In genomic region chr1:21942969-21943640, GRCh38 we compare ENCODE assay signal across 14 cellular contexts. TPM values are rescaled to one million over a fixed set of nuclear protein-coding genes. Genes with fewer than 3 reads are reported as not detected.
DNase-seq lines count a peak whose midpoint lies in the region; ATAC-seq, FAIRE-seq and TF ChIP-seq lines count a peak whose summit lies in the region.
"Not testable (repeated sequence)": the region's sequence is repeated elsewhere in the genome, so short reads cannot be mapped to it uniquely, and the experiment has no call there.
"Had no signal": no experiment of that assay in that cellular context is flagged by ENCODE, and none has a peak within 500 bp of the region (broad histone marks: within the 10 kb centered on the region; RNA-seq: fewer than 3 reads in every experiment).

No MANE protein-coding gene starts in this region.

- peak; percentile 93 for FAIRE-seq in TTC549 (lab: Jason Lieb, UNC)

- ATAC-seq in left colon (peak; percentile 27), omental fat pad (ENCODE audit: low FRiP score) (peak; percentile 62), thoracic aorta (ENCODE audit: insufficient number of reproducible peaks, low FRiP score, low read depth) (peak; percentile 18)

- not testable (repeated sequence) for H3K27me3 ChIP-seq in thoracic aorta (replicated peaks; ENCODE audit: insufficient read depth)

- intact Hi-C loops in left colon (cut with DNase I, micrococcal nuclease): not testable (repeated sequence)

- TF ChIP-seq CTCF in cardiac fibroblast (IDR thresholded peaks at IDR 0.05; ENCODE audit: low read depth, low read length); fibroblast of villous mesenchyme (IDR thresholded peaks at IDR 0.05; ENCODE audit: insufficient read depth, low read depth, low read length); omental fat pad (IDR thresholded peaks at IDR 0.05); thoracic aorta (IDR thresholded peaks at IDR 0.05): not testable (repeated sequence)

- not testable (repeated sequence) for H3K4me3 ChIP-seq in cardiac fibroblast (replicated peaks in 1 of 2; ENCODE audit: low read depth in 2 of 2, low read length in 2 of 2); fibroblast of villous mesenchyme (ENCODE audit: low read depth, low read length)
- H3K4me3 ChIP-seq in thoracic aorta: peak overlapping the region; percentile 55

- not testable (repeated sequence) for H3K9me3 ChIP-seq in thoracic aorta

- DNase-seq in EH (ENCODE audit: low read depth) (peak; percentile 80), M059J (ENCODE audit: low read depth) (peak; percentile 82), cardiac fibroblast (ENCODE audit: low read depth in 2 of 2) (peak; percentile 75 to 79), fibroblast of villous mesenchyme (ENCODE audit: low read depth) (peak; percentile 88)
- DNase-seq in left colon; omental fat pad (ENCODE audit: low spot score); thoracic aorta (ENCODE audit: low spot score): not testable (repeated sequence)

- not testable (repeated sequence) for H3K36me3 ChIP-seq in thoracic aorta

- H3K27ac ChIP-seq in thoracic aorta: peak overlapping the region; percentile 76 to 89

- H3K4me1 ChIP-seq in thoracic aorta (ENCODE audit: control insufficient read depth in 1 of 2, low read depth in 2 of 2): peaks cover 36 to 62% of the 10 kb centered on the region in 2 donors

RNA-seq across cellular contexts. Expression of gene HSPG2, which starts 6.0 kb away (rescaled TPM):
- total RNA-seq in M059J (2014; rRNA removed; shearing (Covaris generic)): 18.3 and 60.5 TPM in 2 replicates
- 166 and 200 TPM in 2 replicates for total RNA-seq in fibroblast of villous mesenchyme
- total RNA-seq in left colon: 100 to 1,000 TPM; 180 to 206 TPM
- total RNA-seq in omental fat pad: 100 to 1,000 TPM in 3 of 4 donors, 10 to 100 TPM in 1; 66.0 to 496 (median 198) TPM
- 100 to 1,000 TPM; 684 to 846 TPM for total RNA-seq in thoracic aorta

RNA-seq across cellular contexts. Expression of gene CELA3B, which starts 33.7 kb away (rescaled TPM):
- not detected in 2 replicates for total RNA-seq in M059J (2014; rRNA removed; shearing (Covaris generic))
- total RNA-seq in fibroblast of villous mesenchyme (not detected in 2 replicates), left colon (1 to 10 TPM in 1 of 2 donors, under 1 TPM in 1; 0.76 to 2.0 TPM), omental fat pad (1 to 10 TPM in 1 of 4 donors, not detected in 3; 2.0 TPM), thoracic aorta (1 to 10 TPM in 1 of 2 donors, not detected in 1; 2.0 TPM)
- total RNA-seq: activated CD8-positive, alpha-beta T cell treated with anti-CD3 and anti-CD28 coated beads, Interleukin-2, amount 10 ng/mL, durations not matched to agents 7 days and 5 days; kidney epithelial cell; NCI-H460; Peyer's patch; renal cortical epithelial cell; suprapubic skin had no signal

RNA-seq across cellular contexts. Expression of gene CELA3A, which starts 58.4 kb away (rescaled TPM):
- total RNA-seq in M059J (2014; rRNA removed; shearing (Covaris generic)): not detected in 2 replicates
- total RNA-seq in fibroblast of villous mesenchyme (not detected in 2 replicates), left colon (1 to 10 TPM; 1.1 to 2.1 TPM), omental fat pad (1 to 10 TPM in 1 of 4 donors, under 1 TPM in 1, not detected in 2; 0.74 to 2.4 TPM), thoracic aorta (1 to 10 TPM; 2.0 to 6.6 TPM)
- total RNA-seq: activated CD8-positive, alpha-beta T cell treated with anti-CD3 and anti-CD28 coated beads, Interleukin-2, amount 10 ng/mL, durations not matched to agents 7 days and 5 days; kidney epithelial cell; NCI-H460; Peyer's patch; renal cortical epithelial cell; suprapubic skin had no signal
